In genomic region chr17:75856062-75856681, GRCh38 we compare ENCODE assay signal across 8 cellular contexts. TPM values are rescaled to one million over a fixed set of nuclear protein-coding genes. Genes with fewer than 3 reads are reported as not detected.
DNase-seq lines count a peak whose midpoint lies in the region; ATAC-seq and TF ChIP-seq lines count a peak whose summit lies in the region.

No MANE protein-coding gene starts in this region.

- H3K36me3 ChIP-seq in WERI-Rb-1, result peaks cover 15% of the 10 kb centered on the region

- DNase-seq in NCI-H510A treated with DMSO at 0.1 percent for 48 hours (lab: John Stamatoyannopoulos, UW) (peak; percentile 14), NCI-H510A (lab: John Stamatoyannopoulos, UW) (no peak), WERI-Rb-1 (no peak), foreskin melanocyte (peak; percentile 30), pons (ENCODE audit: low spot score) (peak; percentile 39), mesenteric fat pad (ENCODE audit: low spot score) (no peak)
- DNase-seq in effector CD8-positive, alpha-beta T cell (lab: John Stamatoyannopoulos, UW), result no peak

- TF ChIP-seq CTCF in WERI-Rb-1 (IDR thresholded peaks at IDR 0.05; ENCODE audit: low read depth, low read length), result no peak

- peak overlapping the region; percentile 83 for H3K27ac ChIP-seq in WERI-Rb-1

- ATAC-seq in HG03378 (IDR thresholded peaks at IDR 0.05; ENCODE audit: unreplicated experiment), result peak; percentile 14

- no peaks in the 10 kb centered on the region for H3K9me3 ChIP-seq in WERI-Rb-1 (ENCODE audit: severe bottlenecking)

- no peaks in the 10 kb centered on the region for H3K27me3 ChIP-seq in WERI-Rb-1 (ENCODE audit: insufficient read depth, low read depth, severe bottlenecking)

- H3K4me3 ChIP-seq in WERI-Rb-1 (ENCODE audit: low read depth, low read length), result peak overlapping the region; percentile 89

RNA-seq across cellular contexts. Expression of gene WBP2, which starts 1.0 kb away (rescaled TPM):
- total RNA-seq in mesenteric fat pad, result 125 TPM

RNA-seq across cellular contexts. Expression of gene UNC13D, which starts 12.0 kb away (rescaled TPM):
- 12.8 TPM for total RNA-seq in mesenteric fat pad

RNA-seq across cellular contexts. Expression of gene TRIM47, which starts 22.2 kb away (rescaled TPM):
- total RNA-seq in mesenteric fat pad, result 35.7 TPM

RNA-seq across cellular contexts. Expression of gene TRIM65, which starts 40.6 kb away (rescaled TPM):
- 20.9 TPM for total RNA-seq in mesenteric fat pad

RNA-seq across cellular contexts. Expression of gene MRPL38, which starts 48.5 kb away (rescaled TPM):
- 70.8 TPM for total RNA-seq in mesenteric fat pad

Comparison
In these comparisons a context has a peak if more than half of its experiments do, and no peak if none do; other contexts are left out.
1. DNase-seq: peak in NCI-H510A treated with DMSO at 0.1 percent for 48 hours (single experiment), foreskin melanocyte (single experiment) and pons (single experiment); none in NCI-H510A (single experiment), WERI-Rb-1 (single experiment), effector CD8-positive, alpha-beta T cell (single experiment) and mesenteric fat pad (single experiment).